13 cellular contexts compared by ENCODE assay signal in genomic region chr3:110815008-110815583, GRCh38.
DNase-seq lines count a peak whose midpoint lies in the region; ATAC-seq, FAIRE-seq and TF ChIP-seq lines count a peak whose summit lies in the region.
"Had no signal": no experiment of that assay in that cellular context is flagged by ENCODE, and none has a peak within 500 bp of the region (broad histone marks: within the 10 kb centered on the region; RNA-seq: fewer than 3 reads in every experiment).

No MANE protein-coding gene starts in this region.

- peaks cover 1% of the 10 kb centered on the region for H3K36me3 Mint-ChIP-seq in activated CD4-positive, alpha-beta T cell treated with anti-CD3 and anti-CD28 coated beads, Interleukin-2, amount 10 ng/mL, durations not matched to agents 24 days and 14 days (ENCODE audit: low read depth)

- peak overlapping the region; percentile 17 for H3K4me3 Mint-ChIP-seq in activated CD4-positive, alpha-beta T cell treated with anti-CD3 and anti-CD28 coated beads, Interleukin-2, amount 10 ng/mL, durations not matched to agents 24 days and 14 days

- H3K36me3 ChIP-seq in RWPE2 (ENCODE audit: low read depth) (no peaks in the 10 kb centered on the region), skeletal muscle satellite cell (ENCODE audit: insufficient read depth, low read length) (no peaks in the 10 kb centered on the region), kidney (ENCODE audit: control insufficient read depth in 1 of 2, insufficient read depth in 2 of 2, low read length in 2 of 2) (no peaks in the 10 kb centered on the region)
- H3K36me3 ChIP-seq: neutrophil had no signal

- FAIRE-seq in kidney (lab: Jason Lieb, UNC) = no peak

- ATAC-seq in RWPE2 (ENCODE audit: low read depth) = peak; percentile 59

- H3K27ac Mint-ChIP-seq in activated CD4-positive, alpha-beta T cell treated with anti-CD3 and anti-CD28 coated beads, Interleukin-2, amount 10 ng/mL, durations not matched to agents 24 days and 14 days = peak overlapping the region; percentile 56

- peaks cover 19% of the 10 kb centered on the region for H3K27me3 Mint-ChIP-seq in activated CD4-positive, alpha-beta T cell treated with anti-CD3 and anti-CD28 coated beads, Interleukin-2, amount 10 ng/mL, durations not matched to agents 24 days and 14 days

- intact Hi-C loops in activated CD4-positive, alpha-beta T cell treated with anti-CD3 and anti-CD28 coated beads, Interleukin-2, amount 10 ng/mL, durations not matched to agents 24 days and 14 days (cut with micrococcal nuclease) = loop anchor here (2.0 to 10.0 kb wide), 6 partner anchors 420 to 852 kb away; no protein-coding TSS in a partner anchor
- intact Hi-C loops in kidney (cut with DNase I) = no loop called here
- intact Hi-C loops in posterior vena cava (cut with DNase I) = no loop called here

- H3K9me3 ChIP-seq in RWPE2 (ENCODE audit: severe bottlenecking) (no peaks in the 10 kb centered on the region), skeletal muscle satellite cell (replicated peaks; ENCODE audit: low read length) (no peaks in the 10 kb centered on the region), kidney (ENCODE audit: control insufficient read depth in 1 of 2, low read length in 2 of 2) (no peaks in the 10 kb centered on the region)
- H3K9me3 ChIP-seq: neutrophil had no signal

- H3K9me3 Mint-ChIP-seq in activated CD4-positive, alpha-beta T cell treated with anti-CD3 and anti-CD28 coated beads, Interleukin-2, amount 10 ng/mL, durations not matched to agents 24 days and 14 days = no peaks in the 10 kb centered on the region

- H3K4me2 ChIP-seq in skeletal muscle satellite cell (ENCODE audit: low read length) = peak overlapping the region; percentile 40

- no peak overlapping the region for H3K4me3 ChIP-seq in RWPE2 (ENCODE audit: severe bottlenecking)
- H3K4me3 ChIP-seq in skeletal muscle satellite cell (ENCODE audit: low read length) = peak overlapping the region; percentile 33
- no peak overlapping the region for H3K4me3 ChIP-seq in kidney (ENCODE audit: low read length in 2 of 2)

- H3K27ac ChIP-seq in RWPE2 (ENCODE audit: poor library complexity, severe bottlenecking) (peak overlapping the region; percentile 97), epithelial cell of prostate (peak overlapping the region; percentile 74), kidney (ENCODE audit: low read depth in 2 of 2, low read length in 2 of 2) (no peak overlapping the region)
- H3K27ac ChIP-seq: neutrophil had no signal

- DNase-seq in activated CD4-positive, alpha-beta T cell treated with anti-CD3 and anti-CD28 coated beads, Interleukin-2, amount 10 ng/mL, durations not matched to agents 24 days and 14 days = no peak
- DNase-seq in activated CD4-positive, alpha-beta T cell treated with anti-CD3 and anti-CD28 coated beads, Interleukin-2, amount 50 U/mL, for 48 hours = no peak
- no peak for DNase-seq in RWPE2 (ENCODE audit: low spot score)
- no peak for DNase-seq in epithelial cell of prostate (ENCODE audit: low read depth, low spot score)
- DNase-seq in middle frontal gyrus (ENCODE audit: extremely low spot score, low spot score) = no peak
- DNase-seq in kidney = no peak
- no peak for DNase-seq in posterior vena cava (ENCODE audit: low spot score)
- DNase-seq: activated naive CD4-positive, alpha-beta T cell; AML-193; hippocampal formation; NCI-H2171 had no signal

- H3K9ac ChIP-seq in skeletal muscle satellite cell (ENCODE audit: low read depth, low read length) = peak overlapping the region; percentile 50
- H3K9ac ChIP-seq in kidney (ENCODE audit: low read length in 2 of 2) = no peak overlapping the region

- peaks cover 10% of the 10 kb centered on the region for H3K4me1 Mint-ChIP-seq in activated CD4-positive, alpha-beta T cell treated with anti-CD3 and anti-CD28 coated beads, Interleukin-2, amount 10 ng/mL, durations not matched to agents 24 days and 14 days

- no peak for TF ChIP-seq CTCF in RWPE2 (IDR thresholded peaks at IDR 0.05; ENCODE audit: poor library complexity, severe bottlenecking)
- no peak for TF ChIP-seq CTCF in kidney (IDR thresholded peaks at IDR 0.05; ENCODE audit: borderline replicate concordance, extremely low read depth, insufficient read depth)

- peaks cover 34% of the 10 kb centered on the region for H3K4me1 ChIP-seq in RWPE2 (ENCODE audit: insufficient read depth, poor library complexity, severe bottlenecking)
- H3K4me1 ChIP-seq in skeletal muscle satellite cell (ENCODE audit: control insufficient read depth, insufficient read depth, low read length) = peaks cover 36% of the 10 kb centered on the region
- H3K4me1 ChIP-seq in kidney (ENCODE audit: control insufficient read depth in 1 of 2, insufficient read depth in 1 of 2, low read depth in 1 of 2, low read length in 2 of 2) = peaks cover 0 to 11% of the 10 kb centered on the region in 2 donors

- H3K27me3 ChIP-seq in RWPE2 (ENCODE audit: insufficient read depth, poor library complexity, severe bottlenecking) = no peaks in the 10 kb centered on the region
- no peaks in the 10 kb centered on the region for H3K27me3 ChIP-seq in skeletal muscle satellite cell (ENCODE audit: control insufficient read depth, insufficient read depth, low read length)
- H3K27me3 ChIP-seq: neutrophil had no signal

Comparison
In these comparisons a context has a peak if more than half of its experiments do, and no peak if none do; other contexts are left out.
1. H3K27ac ChIP-seq: peak in RWPE2 (single experiment) and epithelial cell of prostate (single experiment); none in kidney (0 of 2).